In the genomic region with DNA sequence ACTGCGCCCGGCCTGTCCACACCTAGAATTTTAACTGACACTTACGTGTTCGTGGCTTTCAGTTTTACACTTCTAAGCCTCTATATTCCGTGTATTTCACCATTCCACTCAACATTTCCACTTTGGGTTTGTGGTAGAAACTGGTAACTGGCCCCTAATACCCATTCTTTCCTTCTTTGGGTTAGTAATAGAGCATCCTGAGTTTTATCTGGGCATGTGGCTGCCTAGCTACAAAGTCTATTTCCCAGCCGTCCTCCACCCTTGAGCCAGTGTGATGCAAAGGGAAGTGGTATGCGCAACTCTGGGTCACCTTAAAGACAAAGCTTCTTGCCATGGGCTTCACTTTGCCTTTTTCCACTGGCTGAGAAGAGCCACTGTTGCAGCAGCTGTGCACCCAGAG, we compare ENCODE assay signal across 20 cellular contexts.
"Had no signal": no experiment of that assay in that cellular context is flagged by ENCODE, and none has a peak within 500 bp of the region (broad histone marks: within the 10 kb centered on the region; RNA-seq: fewer than 3 reads in every experiment).

No MANE protein-coding gene starts in this region.

- H3K4me3 ChIP-seq: ovary, prostate gland, thoracic aorta had no signal

- H3K9me3 ChIP-seq: ovary, prostate gland, thoracic aorta had no signal

- H3K4me1 ChIP-seq: prostate gland had no signal

- H3K27me3 ChIP-seq: ovary had no signal

- H3K36me3 ChIP-seq: ovary, prostate gland, thoracic aorta had no signal

- H3K27ac ChIP-seq: ovary, prostate gland, thoracic aorta had no signal

- ATAC-seq: activated CD8-positive, alpha-beta memory T cell treated with anti-CD3 and anti-CD28 coated beads, Interleukin-2, amount 10 ng/mL, durations not matched to agents 7 days and 5 days; activated CD8-positive, alpha-beta T cell treated with anti-CD3 and anti-CD28 coated beads for 36 hours; activated naive CD4-positive, alpha-beta T cell treated with anti-CD3 and anti-CD28 coated beads, Interleukin-2, amount 50 U/mL, for 72 hours; esophagus mucosa; left colon; natural killer cell treated with Interleukin-12 subunit alpha and Interleukin-12 subunit beta and Interleukin-15 and Interleukin-18, amount 100 ng/mL, for 72 hours; stimulated activated naive B cell treated with anti-CD40 and anti-IgM and Interleukin-4, amounts not matched to agents 10 μg/mL and 1 μg/mL and 100 μg/mL, for 72 hours; T-helper 17 cell had no signal

- DNase-seq: activated CD4-positive, alpha-beta T cell treated with anti-CD3 and anti-CD28 coated beads, Interleukin-2, amount 10 ng/mL, durations not matched to agents 24 days and 14 days; activated CD8-positive, alpha-beta memory T cell treated with anti-CD3 and anti-CD28 coated beads, Interleukin-2, amount 10 ng/mL, durations not matched to agents 7 days and 5 days; activated CD8-positive, alpha-beta T cell treated with anti-CD3 and anti-CD28 coated beads for 36 hours; activated T-cell treated with anti-CD3 and anti-CD28 coated beads for 4 hours; central memory CD4-positive, alpha-beta T cell; dermis blood vessel endothelial cell; effector CD8-positive, alpha-beta T cell; glutamatergic neuron; hippocampal formation; left colon; ovary; stimulated activated CD4-positive, alpha-beta T cell treated with anti-CD3 and anti-CD28 coated beads, Interleukin-2, amount 100 ng/mL, for 48 hours; stimulated activated CD8-positive, alpha-beta memory T cell treated with anti-CD3 and anti-CD28 coated beads, Interleukin-4, amount 100 ng/mL, for 48 hours; stimulated activated naive B cell treated with anti-CD40 and anti-IgM and Interleukin-4, amounts not matched to agents 10 μg/mL and 1 μg/mL and 100 μg/mL, for 72 hours; T-helper 17 cell had no signal
